Comparison of ENCODE assay signal across 1 cellular context in the genomic region with DNA sequence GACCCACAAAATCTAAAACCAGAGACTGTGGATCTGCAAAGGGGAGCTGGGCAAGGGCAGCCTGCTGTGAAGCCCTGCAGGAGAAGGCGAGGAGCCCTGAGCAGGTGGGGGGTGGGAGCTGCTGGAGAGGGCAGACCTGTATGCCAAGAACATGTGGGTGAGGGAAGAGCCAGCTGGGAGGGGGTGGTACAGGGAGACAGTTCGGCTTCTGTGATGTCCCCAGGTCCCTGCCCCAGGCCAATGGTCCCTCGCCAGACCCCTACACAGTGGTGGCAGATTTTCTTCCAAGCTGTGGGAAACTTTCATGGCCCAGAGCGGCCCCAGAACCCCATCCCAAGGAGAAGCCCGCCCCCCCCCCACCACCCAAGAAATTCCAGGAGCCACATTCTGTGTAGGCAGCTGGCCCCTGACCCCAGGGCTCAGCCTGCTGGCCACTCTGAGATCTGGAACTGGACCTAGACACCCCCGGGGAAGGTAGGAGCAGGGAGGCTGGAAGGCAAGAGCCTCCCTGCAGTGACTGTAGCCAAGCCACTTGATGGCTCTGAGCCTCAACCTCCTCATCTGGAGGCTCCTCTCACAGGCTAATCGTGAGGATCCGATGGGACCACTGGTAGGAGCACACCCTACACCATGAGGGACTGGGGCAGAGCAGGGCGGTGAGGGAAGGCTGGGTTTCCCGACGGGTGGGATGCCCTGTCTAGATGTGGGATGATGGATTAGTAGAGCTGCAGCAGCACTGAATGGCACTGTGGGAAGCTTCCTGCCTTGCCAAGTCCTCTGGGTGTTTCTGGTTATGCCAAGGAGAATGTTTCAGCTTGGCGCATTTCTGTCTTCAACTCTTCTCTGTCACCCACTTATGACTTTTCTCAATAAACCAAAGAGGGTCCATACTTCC.
TF ChIP-seq lines count a peak whose summit lies in the region.

No MANE protein-coding gene starts in this region.

TF ChIP-seq in HepG2, 621 proteins besides CTCF, POLR2A, EP300 and RAD21:
- no peak for TF ChIP-seq ZBTB7A (CRISPR knock-in tag; IDR thresholded peaks at IDR 0.05)
- TF ChIP-seq TRIM22 (IDR thresholded peaks at IDR 0.05): no peak
- TF ChIP-seq ZNF713 (CRISPR knock-in tag; IDR thresholded peaks at IDR 0.05): no peak
